Comparison of ENCODE assay signal across 20 cellular contexts in genomic region chr5:177953101-177953500, GRCh38. TPM values are rescaled to one million over a fixed set of nuclear protein-coding genes. Genes with fewer than 3 reads are reported as not detected.
"Had no signal": no experiment of that assay in that cellular context is flagged by ENCODE, and none has a peak within 500 bp of the region (broad histone marks: within the 10 kb centered on the region; RNA-seq: fewer than 3 reads in every experiment).

No MANE protein-coding gene starts in this region.

RNA-seq across cellular contexts. Expression of gene PROP1, which starts 42.9 kb away (rescaled TPM):
- total RNA-seq: activated naive CD4-positive, alpha-beta T cell treated with anti-CD3 and anti-CD28 coated beads for 36 hours; activated naive CD4-positive, alpha-beta T cell treated with anti-CD3 and anti-CD28 coated beads, Interleukin-2, amount 50 U/mL, for 72 hours; activated naive CD8-positive, alpha-beta T cell treated with anti-CD3 and anti-CD28 coated beads for 36 hours; activated naive CD8-positive, alpha-beta T cell treated with anti-CD3 and anti-CD28 coated beads, Interleukin-2, amount 10 ng/mL, durations not matched to agents 7 days and 5 days; activated T-cell treated with anti-CD3 and anti-CD28 coated beads, Interleukin-2, amount 50 U/mL, for 4 hours; activated T-cell treated with anti-CD3 and anti-CD28 coated beads, Interleukin-2, amount 50 U/mL, for 72 hours; activated T-helper 1 cell treated with anti-CD3 and anti-CD28 coated beads, Interleukin-12 subunit alpha, Interleukin-12 subunit beta, Interleukin-2, Interleukin-4 antibody, amounts not matched to agents 30 ng/mL and 10 ng/mL and 1 ng/mL, durations not matched to agents 14 hours and 24 hours and 36 hours; activated T-helper 17 cell treated with anti-CD3 and anti-CD28 coated beads, Interleukin-2, amount 50 U/mL, for 72 hours; activated T-helper 2 cell treated with anti-CD3 and anti-CD28 coated beads, Interferon-gamma antibody, Interleukin-2, Interleukin-4, amounts not matched to agents 10 μg/mL and 5 μg/mL and 100 μg/mL, durations not matched to agents 14 hours and 24 hours and 36 hours; adrenal gland; aorta; ascending aorta; astrocyte; body of pancreas; breast epithelium; bronchial epithelial cell; cardiac muscle cell; cardiac septum; cerebellum had no signal
- polyA plus RNA-seq: adipose tissue, adrenal gland, aorta, cardiac muscle cell had no signal
